In the genomic region with DNA sequence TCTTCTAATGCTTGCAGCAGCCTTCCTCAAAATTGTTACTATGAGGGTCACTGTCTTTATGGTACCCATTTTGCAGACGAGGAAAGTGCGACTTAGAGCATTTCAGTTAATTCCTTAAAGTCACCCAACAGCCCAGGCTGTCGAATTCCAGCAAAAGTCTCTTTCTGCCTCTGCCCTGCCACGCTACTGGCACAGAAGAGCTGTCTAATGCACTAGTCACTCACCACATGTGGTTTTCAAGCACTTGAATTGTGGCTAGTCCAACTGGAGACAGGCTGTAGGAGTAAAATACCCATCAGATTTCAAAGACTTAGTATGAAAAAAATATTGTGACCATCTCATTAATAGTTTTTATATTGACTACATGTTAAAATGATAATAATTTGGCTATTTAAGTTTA, we compare ENCODE assay signal across 23 cellular contexts. TPM values are rescaled to one million over a fixed set of nuclear protein-coding genes. Genes with fewer than 3 reads are reported as not detected.
A peak's percentile ranks its signal among the peaks of the same experiment; 100 is the strongest.
DNase-seq lines count a peak whose midpoint lies in the region; ATAC-seq and TF ChIP-seq lines count a peak whose summit lies in the region.
"Had no signal": no experiment of that assay in that cellular context is flagged by ENCODE, and none has a peak within 500 bp of the region (broad histone marks: within the 10 kb centered on the region; RNA-seq: fewer than 3 reads in every experiment).

No MANE protein-coding gene starts in this region.

- 34 to 42% methylated on average over 4 of the region's 4 CpGs for WGBS in GM23248 (ENCODE audit: low coverage in 1 of 2, low lambda C conversion rate in 2 of 2, missing lambda C conversion rate in 2 of 2), 2 experiments
- WGBS in upper lobe of left lung, 2 donors = 56 to 75% methylated on average over 3 to 4 of the region's 4 CpGs

- H3K4me1 ChIP-seq in GM23248 (ENCODE audit: insufficient read depth) = peaks cover 4% of the 10 kb centered on the region; the same call in 1 of the 2 replicates
- H3K4me1 ChIP-seq in foreskin keratinocyte = no peaks in the 10 kb centered on the region
- H3K4me1 ChIP-seq in upper lobe of left lung = no peaks in the 10 kb centered on the region
- H3K4me1 ChIP-seq: HAP-1, SJCRH30 had no signal

- no peaks in the 10 kb centered on the region for H3K36me3 ChIP-seq in GM23248 (ENCODE audit: low read depth)
- H3K36me3 ChIP-seq in upper lobe of left lung = no peaks in the 10 kb centered on the region
- H3K36me3 ChIP-seq: HAP-1, SJCRH30 had no signal

- H3K4me3 ChIP-seq in GM23248 = no peak overlapping the region
- H3K4me3 ChIP-seq in upper lobe of left lung = peak overlapping the region in 3 of 4 donors; percentile 10 to 45 (median 10)
- H3K4me3 ChIP-seq: HAP-1, lung, SJCRH30 had no signal

- H3K9me2 ChIP-seq in GM23248 (ENCODE audit: insufficient read depth) = no peaks in the 10 kb centered on the region

- no peaks in the 10 kb centered on the region for H4K20me1 ChIP-seq in GM23248 (ENCODE audit: insufficient read depth)

- in situ Hi-C loops in GM23248 (cut with MboI) = no loop called here

- H3K9me3 ChIP-seq in GM23248 (ENCODE audit: low read depth) (no peaks in the 10 kb centered on the region), upper lobe of left lung (no peaks in the 10 kb centered on the region)
- H3K9me3 ChIP-seq: HAP-1, SJCRH30 had no signal

- TF ChIP-seq EP300 in upper lobe of left lung (IDR thresholded peaks at IDR 0.05) = no peak

- no peak for TF ChIP-seq CTCF in foreskin keratinocyte (conservative IDR thresholded peaks at IDR 0.05)
- no peak for TF ChIP-seq CTCF in upper lobe of left lung (IDR thresholded peaks at IDR 0.05)

- no peak overlapping the region for H3K9ac ChIP-seq in GM23248

- no peak for TF ChIP-seq POLR2A in upper lobe of left lung (IDR thresholded peaks at IDR 0.05)

- H3K27me3 ChIP-seq in GM23248 (replicated peaks; ENCODE audit: insufficient read depth) = no peaks in the 10 kb centered on the region; the same call in 1 of the 2 replicates
- no peaks in the 10 kb centered on the region for H3K27me3 ChIP-seq in foreskin keratinocyte
- H3K27me3 ChIP-seq in upper lobe of left lung = no peaks in the 10 kb centered on the region
- H3K27me3 ChIP-seq: SJCRH30 had no signal

- H3K79me2 ChIP-seq in GM23248 (ENCODE audit: insufficient read depth) = no peaks in the 10 kb centered on the region

- H3K4me2 ChIP-seq in GM23248 (ENCODE audit: unreplicated experiment) = no peak overlapping the region

- DNase-seq in GM23248 (peak; percentile 64), RPMI7951 (ENCODE audit: low read depth) (peak; percentile 96), foreskin keratinocyte (no peak), upper lobe of left lung (no peak), NCI-H1105 (lab: John Stamatoyannopoulos, UW) (no peak), nucleus accumbens (lab: John Stamatoyannopoulos, UW) (no peak)
- no peak for DNase-seq in stimulated activated CD4-positive, alpha-beta T cell treated with anti-CD3 and anti-CD28 coated beads, Interleukin-4, amount 100 ng/mL, for 4 hours
- DNase-seq: activated naive CD8-positive, alpha-beta T cell treated with anti-CD3 and anti-CD28 coated beads, Interleukin-2, amount 10 ng/mL, durations not matched to agents 7 days and 5 days; erythroblast; immature natural killer cell; KG1; naive thymus-derived CD8-positive, alpha-beta T cell; NCI-H1417 treated with DMSO at 0.1 percent for 48 hours; NCI-H748 treated with DMSO at 0.1 percent for 48 hours; OCI-M1; posterior cingulate gyrus; SJCRH30; stimulated activated CD4-positive, alpha-beta T cell treated with anti-CD3 and anti-CD28 coated beads, Interleukin-4, amount 100 ng/mL, for 1 hour had no signal

- H3K27ac ChIP-seq in GM23248 = peak overlapping the region; percentile 47
- no peak overlapping the region for H3K27ac ChIP-seq in foreskin keratinocyte
- peak overlapping the region; percentile 17 to 83 (median 82) for H3K27ac ChIP-seq in upper lobe of left lung
- H3K27ac ChIP-seq: C4-2B, SJCRH30 had no signal

- no peak overlapping the region for H2AFZ ChIP-seq in GM23248

- ATAC-seq in foreskin keratinocyte = peak; percentile 16
- ATAC-seq in upper lobe of left lung (ENCODE audit: low FRiP score in 2 of 2) = no peak
- ATAC-seq: activated CD4-positive, CD25-positive, alpha-beta regulatory T cell treated with anti-CD3 and anti-CD28 coated beads, Interleukin-2, amount 50 U/mL, for 24 hours; naive thymus-derived CD8-positive, alpha-beta T cell had no signal

- H3F3A ChIP-seq in GM23248 (ENCODE audit: insufficient read depth) = no peaks in the 10 kb centered on the region

RNA-seq across cellular contexts. Expression of a gene that starts 1.7 kb away (rescaled TPM):
- 0.13 TPM in 1 of 2 replicates, not detected in the other for total RNA-seq in GM23248 (2014; rRNA removed; shearing (Covaris generic))
- polyA plus RNA-seq in GM23248 (2016; fragmentation: Nextera tagmentation; extraction: Ambion mirVana) (not detected in 2 replicates), foreskin keratinocyte (0.40 TPM in 1 of 2 replicates, not detected in the other)
- 9.4 and 13.2 TPM in 2 replicates for total RNA-seq in RPMI7951 (2014; rRNA removed; shearing (Covaris generic))
- total RNA-seq in foreskin keratinocyte (0.46 TPM in 1 of 2 replicates, not detected in the other), upper lobe of left lung (100 to 1,000 TPM in 1 of 6 donors, 10 to 100 TPM in 5; 17.0 to 105 (median 39.8) TPM)
- total RNA-seq: activated naive CD8-positive, alpha-beta T cell treated with anti-CD3 and anti-CD28 coated beads, Interleukin-2, amount 10 ng/mL, durations not matched to agents 7 days and 5 days; naive thymus-derived CD8-positive, alpha-beta T cell; SJCRH30; T-helper 2 cell treated with Interferon-gamma antibody and Interleukin-4, amounts not matched to agents 100 ng/mL and 5 ng/mL, for 36 hours had no signal

RNA-seq across cellular contexts. Expression of a gene that starts 11.0 kb away (rescaled TPM):
- total RNA-seq in GM23248 (2014; rRNA removed; shearing (Covaris generic)) = not detected in 2 replicates
- polyA plus RNA-seq in GM23248 (2016; fragmentation: Nextera tagmentation; extraction: Ambion mirVana) (not detected in 2 replicates), foreskin keratinocyte (not detected in 2 replicates)
- 8.1 and 8.4 TPM in 2 replicates for total RNA-seq in RPMI7951 (2014; rRNA removed; shearing (Covaris generic))
- total RNA-seq in foreskin keratinocyte (not detected in 2 replicates), upper lobe of left lung (10 to 100 TPM in 3 of 6 donors, 1 to 10 TPM in 3; 4.2 to 52.4 (median 20.5) TPM)
- total RNA-seq: activated naive CD8-positive, alpha-beta T cell treated with anti-CD3 and anti-CD28 coated beads, Interleukin-2, amount 10 ng/mL, durations not matched to agents 7 days and 5 days; naive thymus-derived CD8-positive, alpha-beta T cell; SJCRH30; T-helper 2 cell treated with Interferon-gamma antibody and Interleukin-4, amounts not matched to agents 100 ng/mL and 5 ng/mL, for 36 hours had no signal
- polyA plus RNA-seq: immature natural killer cell; naive thymus-derived CD8-positive, alpha-beta T cell had no signal

RNA-seq across cellular contexts. Expression of a gene that starts 26.2 kb away (rescaled TPM):
- total RNA-seq in GM23248 (2014; rRNA removed; shearing (Covaris generic)) = 0.43 and 1.1 TPM in 2 replicates
- 0.29 TPM in 1 of 2 replicates, not detected in the other for polyA plus RNA-seq in GM23248 (2016; fragmentation: Nextera tagmentation; extraction: Ambion mirVana)
- total RNA-seq in RPMI7951 (2014; rRNA removed; shearing (Covaris generic)) = 0.12 and 1.4 TPM in 2 replicates
- total RNA-seq in foreskin keratinocyte = not detected in 2 replicates
- polyA plus RNA-seq in foreskin keratinocyte = not detected in 2 replicates
- 1 to 10 TPM in 2 of 6 donors, under 1 TPM in 1, not detected in 3; 0.30 to 1.9 (median 1.8) TPM for total RNA-seq in upper lobe of left lung
- total RNA-seq: activated naive CD8-positive, alpha-beta T cell treated with anti-CD3 and anti-CD28 coated beads, Interleukin-2, amount 10 ng/mL, durations not matched to agents 7 days and 5 days; naive thymus-derived CD8-positive, alpha-beta T cell; SJCRH30; T-helper 2 cell treated with Interferon-gamma antibody and Interleukin-4, amounts not matched to agents 100 ng/mL and 5 ng/mL, for 36 hours had no signal
- polyA plus RNA-seq: immature natural killer cell had no signal

RNA-seq across cellular contexts. Expression of a gene that starts 45.0 kb away (rescaled TPM):
- total RNA-seq in GM23248 (2014; rRNA removed; shearing (Covaris generic)) = not detected in 2 replicates
- not detected in 2 replicates for polyA plus RNA-seq in GM23248 (2016; fragmentation: Nextera tagmentation; extraction: Ambion mirVana)
- total RNA-seq in RPMI7951 (2014; rRNA removed; shearing (Covaris generic)) = 0.60 and 0.98 TPM in 2 replicates
- not detected in 2 replicates for total RNA-seq in foreskin keratinocyte
- not detected in 2 replicates for polyA plus RNA-seq in foreskin keratinocyte
- 10 to 100 TPM in 5 of 6 donors, 1 to 10 TPM in 1; 8.8 to 50.9 (median 20.1) TPM for total RNA-seq in upper lobe of left lung
- total RNA-seq: SJCRH30; T-helper 2 cell treated with Interferon-gamma antibody and Interleukin-4, amounts not matched to agents 100 ng/mL and 5 ng/mL, for 36 hours had no signal
- polyA plus RNA-seq: immature natural killer cell; naive thymus-derived CD8-positive, alpha-beta T cell had no signal

RNA-seq across cellular contexts. Expression of a gene that starts 56.8 kb away (rescaled TPM):
- total RNA-seq in GM23248 (2014; rRNA removed; shearing (Covaris generic)) = 2.1 and 8.0 TPM in 2 replicates
- polyA plus RNA-seq in GM23248 (2016; fragmentation: Nextera tagmentation; extraction: Ambion mirVana) (5.6 and 7.7 TPM in 2 replicates), foreskin keratinocyte (4.6 and 6.5 TPM in 2 replicates)
- total RNA-seq in RPMI7951 (2014; rRNA removed; shearing (Covaris generic)) = 13.6 and 15.4 TPM in 2 replicates
- total RNA-seq in foreskin keratinocyte (4.1 and 5.2 TPM in 2 replicates), upper lobe of left lung (100 to 1,000 TPM in 1 of 6 donors, 10 to 100 TPM in 4, 1 to 10 TPM in 1; 6.2 to 157 (median 19.7) TPM)

Comparison
In these comparisons a context has a peak if more than half of its experiments do, and no peak if none do; other contexts are left out.
1. DNase-seq: peak in GM23248 (single experiment) and RPMI7951 (single experiment); none in foreskin keratinocyte (0 of 2), upper lobe of left lung (0 of 2), NCI-H1105 (single experiment), nucleus accumbens (0 of 56) and stimulated activated CD4-positive, alpha-beta T cell treated with anti-CD3 and anti-CD28 coated beads, Interleukin-4, amount 100 ng/mL, for 4 hours (0 of 2).